ENCODE assay signal across 8 cellular contexts in genomic region chr1:59025898-59026426, GRCh38.
DNase-seq lines count a peak whose midpoint lies in the region; ATAC-seq and TF ChIP-seq lines count a peak whose summit lies in the region.

No MANE protein-coding gene starts in this region.

- intact Hi-C loops in spleen (cut with DNase I; ENCODE audit: low total_unique reads), result no loop called here

- peak; percentile 83 for ATAC-seq in GM18909 (IDR thresholded peaks at IDR 0.05; ENCODE audit: poor library complexity, unreplicated experiment)
- peak; percentile 90 for ATAC-seq in HG02759 (IDR thresholded peaks at IDR 0.05; ENCODE audit: unreplicated experiment)

- no peak overlapping the region for H3K4me3 ChIP-seq in SJSA1
- H3K4me3 ChIP-seq in spleen, result no peak overlapping the region
- H3K4me3 ChIP-seq in HAP-1, result no peak overlapping the region

- 67 to 83% (median 71%) methylated on average over 4 of the region's 4 CpGs for WGBS in spleen, 5 donors

- H3K4me1 ChIP-seq in SJSA1 (replicated peaks) (peaks cover 39% of the 10 kb centered on the region), spleen (peaks cover under 1 to 30% (median 10%) of the 10 kb centered on the region in 6 donors), HAP-1 (no peaks in the 10 kb centered on the region)

- in situ Hi-C loops in HAP-1 (cut with MboI; ENCODE audit: low sequenced_read_pairs), result no loop called here

- TF ChIP-seq CTCF in spleen (IDR thresholded peaks at IDR 0.05 in 8 of 11, conservative IDR thresholded peaks at IDR 0.05 in 3 of 11), result no peak

- no peak for TF ChIP-seq POLR2A in spleen (IDR thresholded peaks at IDR 0.05)

- DNase-seq in SJSA1 (ENCODE audit: low read depth in 1 of 2, low spot score in 2 of 2), result no peak
- DNase-seq in spleen, result no peak
- DNase-seq in NCI-H82 treated with DMSO at 0.1 percent for 48 hours (lab: John Stamatoyannopoulos, UW; ENCODE audit: unreplicated experiment), result no peak
- no peak for DNase-seq in HAP-1 (ENCODE audit: low spot score in 2 of 2)
- no peak for DNase-seq in Ammon's horn (ENCODE audit: low spot score)
- no peak for DNase-seq in SHP77 treated with DMSO at 0.1 percent for 48 hours (lab: John Stamatoyannopoulos, UW)

- H3K27ac ChIP-seq in SJSA1, result peak overlapping the region; percentile 38; the same call in 1 of the 2 replicates
- peak overlapping the region in 5 of 8 donors; percentile 16 to 56 (median 42) for H3K27ac ChIP-seq in spleen

- H3K9me3 ChIP-seq in SJSA1 (replicated peaks) (no peaks in the 10 kb centered on the region), spleen (no peaks in the 10 kb centered on the region), HAP-1 (no peaks in the 10 kb centered on the region)

- H3K36me3 ChIP-seq in SJSA1, result no peaks in the 10 kb centered on the region
- H3K36me3 ChIP-seq in spleen, result no peaks in the 10 kb centered on the region
- H3K36me3 ChIP-seq in HAP-1 (replicated peaks), result no peaks in the 10 kb centered on the region

- H3K27me3 ChIP-seq in SJSA1 (replicated peaks) (no peaks in the 10 kb centered on the region), spleen (replicated peaks in 1 of 7) (no peaks in the 10 kb centered on the region), HAP-1 (ENCODE audit: low read depth) (peaks cover 3% of the 10 kb centered on the region; the same call in 1 of the 2 replicates)
